11 cellular contexts compared by ENCODE assay signal in the genomic region with DNA sequence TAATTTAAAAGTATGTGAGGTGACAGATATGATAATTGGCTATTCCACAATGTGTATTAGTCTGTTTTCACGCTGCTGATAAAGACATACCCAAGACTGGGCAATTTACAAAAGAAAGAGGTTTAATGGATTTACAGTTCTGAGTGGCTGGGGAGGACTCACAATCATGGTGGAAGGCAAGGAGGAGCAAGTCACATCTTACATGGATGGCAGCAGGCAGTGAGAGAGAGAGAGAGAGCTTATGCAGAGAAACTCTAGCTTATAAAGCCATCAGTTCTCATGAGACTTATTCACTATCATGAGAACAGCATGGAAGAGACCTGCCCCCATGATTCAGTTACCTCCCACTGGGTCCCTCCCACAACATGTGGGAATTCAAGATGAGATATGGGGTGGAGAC. TPM values are rescaled to one million over a fixed set of nuclear protein-coding genes. Genes with fewer than 3 reads are reported as not detected.
"Had no signal": no experiment of that assay in that cellular context is flagged by ENCODE, and none has a peak within 500 bp of the region (broad histone marks: within the 10 kb centered on the region; RNA-seq: fewer than 3 reads in every experiment).

No MANE protein-coding gene starts in this region.

RNA-seq across cellular contexts. Expression of gene SEPTIN14, which starts 38.5 kb away (rescaled TPM):
- total RNA-seq: stomach, subcutaneous adipose tissue, suprapubic skin, thoracic aorta, tibial nerve, transverse colon, upper lobe of right lung, ureter, urinary bladder, uterus, vagina had no signal
- polyA plus RNA-seq: stomach, urinary bladder had no signal
